ENCODE assay signal across 12 cellular contexts in genomic region chr20:50187403-50188051, GRCh38. TPM values are rescaled to one million over a fixed set of nuclear protein-coding genes. Genes with fewer than 3 reads are reported as not detected.
DNase-seq lines count a peak whose midpoint lies in the region; ATAC-seq and TF ChIP-seq lines count a peak whose summit lies in the region.
"Had no signal": no experiment of that assay in that cellular context is flagged by ENCODE, and none has a peak within 500 bp of the region (broad histone marks: within the 10 kb centered on the region; RNA-seq: fewer than 3 reads in every experiment).

No MANE protein-coding gene starts in this region.

- POLR2A ChIA-PET in T-cell (lab: Charles Lee), result no interaction called here

- H3K4me3 ChIP-seq in HUES64 (ENCODE audit: low read length) (no peak overlapping the region), lower lobe of right lung (no peak overlapping the region)

- H3K27me3 ChIP-seq in HUES64 (ENCODE audit: insufficient read depth, low read length) (no peaks in the 10 kb centered on the region; the same call in 1 of the 2 replicates), lower lobe of right lung (ENCODE audit: low read depth) (no peaks in the 10 kb centered on the region)

- H3K4me3 Mint-ChIP-seq in T-cell, result no peak overlapping the region

- H3K27me3 Mint-ChIP-seq in T-cell, result peaks cover 8 to 22% of the 10 kb centered on the region in 2 donors

- peaks cover 11% of the 10 kb centered on the region for H3K4me1 ChIP-seq in HUES64 (ENCODE audit: insufficient read depth, low read length)
- peaks cover 23% of the 10 kb centered on the region for H3K4me1 ChIP-seq in lower lobe of right lung

- H3K9me3 Mint-ChIP-seq in T-cell, result no peaks in the 10 kb centered on the region
- H3K9me3 Mint-ChIP-seq: CD8-positive, alpha-beta memory T cell had no signal

- no peaks in the 10 kb centered on the region for H3K36me3 ChIP-seq in HUES64 (ENCODE audit: insufficient read depth, low read length)
- no peaks in the 10 kb centered on the region for H3K36me3 ChIP-seq in lower lobe of right lung

- peak overlapping the region; percentile 58; the same call in 1 of the 2 replicates for H3K27ac ChIP-seq in HUES64 (ENCODE audit: low read depth, low read length)
- H3K27ac ChIP-seq in lower lobe of right lung, result no peak overlapping the region
- H3K27ac ChIP-seq: VCaP had no signal

- in situ Hi-C loops in ACHN (cut with HindIII; ENCODE audit: low pct_ligation_motif_present, low pct_unique_long_range_greater_than_20kb, low sequenced_read_pairs), result no loop called here

- 59% methylated on average over 11 of the region's 12 CpGs for WGBS in HUES64

- peaks cover 6 to 11% (median 6%) of the 10 kb centered on the region in 3 donors for H3K4me1 Mint-ChIP-seq in T-cell

- H3K9me3 ChIP-seq in HUES64 (ENCODE audit: insufficient read depth, low read depth, low read length) (no peaks in the 10 kb centered on the region), lower lobe of right lung (no peaks in the 10 kb centered on the region)

- intact Hi-C loops in lower lobe of right lung (cut with DNase I), result loop anchor here (5.0 kb wide), 1 partner anchor 275 kb away; no protein-coding TSS in a partner anchor

- peak overlapping the region in 1 of 2 donors; percentile 41 for H3K27ac Mint-ChIP-seq in T-cell

- no peaks in the 10 kb centered on the region for H3K36me3 Mint-ChIP-seq in T-cell

- DNase-seq in ACHN (peak; percentile 31), brain pericyte (ENCODE audit: low read depth, low spot score) (peak; percentile 61), lower lobe of right lung (peak; percentile 71), T-cell (no peak)
- DNase-seq: activated naive CD4-positive, alpha-beta T cell treated with anti-CD3 and anti-CD28 coated beads, Interleukin-2, amount 50 U/mL, for 16 hours; CD8-positive, alpha-beta memory T cell; NCI-H2029 treated with DMSO at 0.1 percent for 48 hours had no signal

- CTCF ChIA-PET in T-cell (lab: Charles Lee), result interaction anchor here (0.6 to 5.7 kb wide), 8 partner anchors 22 to 401 kb away, joined by 3 to 34 read pairs (median 5); no protein-coding TSS in a partner anchor

- no peak for TF ChIP-seq CTCF in lower lobe of right lung (IDR thresholded peaks at IDR 0.05)

- no peak for ATAC-seq in lower lobe of right lung
- no peak for ATAC-seq in HG03342 (IDR thresholded peaks at IDR 0.05; ENCODE audit: unreplicated experiment)
- no peak for ATAC-seq in HG03432 (IDR thresholded peaks at IDR 0.05; ENCODE audit: unreplicated experiment)
- no peak for ATAC-seq in T-cell (replicated peaks in 1 of 4)
- ATAC-seq in HG03139 (IDR thresholded peaks at IDR 0.05; ENCODE audit: unreplicated experiment), result no peak

- no peak overlapping the region for H3K9ac ChIP-seq in HUES64 (ENCODE audit: low read depth, low read length)

RNA-seq across cellular contexts. Expression of gene CEBPB, which starts 3.1 kb away (rescaled TPM):
- 8.9 TPM for polyA plus RNA-seq in HUES64 (2013, experiment 1 of 2)
- 9.2 TPM for polyA plus RNA-seq in HUES64 (2013, experiment 2 of 2)
- total RNA-seq in lower lobe of right lung, result 326 TPM
- total RNA-seq in T-cell, result 10 to 100 TPM; 25.8 to 53.8 (median 48.0) TPM

RNA-seq across cellular contexts. Expression of gene PEDS1, which starts 34.0 kb away (rescaled TPM):
- polyA plus RNA-seq in HUES64 (2013, experiment 1 of 2), result 27.6 TPM
- polyA plus RNA-seq in HUES64 (2013, experiment 2 of 2), result 33.6 TPM
- total RNA-seq in lower lobe of right lung (27.8 TPM), T-cell (10 to 100 TPM; 17.6 to 20.0 (median 18.3) TPM)

Comparison
In these comparisons a context has a peak if more than half of its experiments do, and no peak if none do; other contexts are left out.
1. DNase-seq: peak in ACHN (single experiment), brain pericyte (single experiment) and lower lobe of right lung (single experiment); none in T-cell (0 of 34).